Comparison of ENCODE assay signal across 8 cellular contexts in the genomic region with DNA sequence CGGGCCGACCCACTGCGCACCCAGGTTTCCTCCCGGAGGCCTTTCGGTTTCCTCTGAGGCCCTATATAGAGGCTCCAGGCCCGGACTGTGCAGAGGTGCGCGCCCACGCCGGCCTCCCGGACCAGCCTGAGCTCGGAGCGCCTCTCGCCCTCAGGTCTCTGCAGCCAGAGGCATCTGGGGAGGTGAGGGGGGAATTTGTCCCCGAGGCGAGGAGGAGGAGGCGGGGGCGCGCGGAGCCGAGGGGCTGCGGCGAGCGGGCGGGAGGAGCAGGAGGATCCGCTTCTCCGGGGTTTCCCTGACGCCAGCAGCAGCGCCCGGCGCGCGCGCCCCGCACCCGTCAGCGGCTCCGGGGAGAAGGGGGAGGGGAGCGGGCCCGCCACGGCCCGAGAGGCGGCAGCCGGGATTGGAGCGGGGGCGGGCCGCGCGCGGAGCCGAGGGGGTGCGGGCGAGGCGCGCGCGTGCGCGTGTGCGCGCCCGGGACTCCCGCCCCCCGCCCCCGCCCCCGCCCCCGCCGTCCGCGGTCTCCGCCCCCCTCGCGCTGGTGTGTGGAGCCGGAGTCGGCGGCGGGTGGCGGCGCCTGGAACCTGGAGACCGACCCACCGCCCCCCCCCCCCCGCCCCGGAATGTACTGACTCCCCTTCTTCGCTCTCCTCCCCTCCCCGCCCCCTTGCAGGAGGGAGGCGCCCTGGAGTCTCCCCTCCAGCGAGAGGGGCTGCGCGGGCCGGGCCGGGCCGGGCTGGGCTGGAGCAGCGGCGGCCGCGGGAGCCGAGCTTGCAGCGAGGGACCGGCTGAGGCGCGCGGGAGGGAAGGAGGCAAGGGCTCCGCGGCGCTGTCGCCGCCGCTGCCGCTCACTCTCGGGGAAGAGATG. TPM values are rescaled to one million over a fixed set of nuclear protein-coding genes. Genes with fewer than 3 reads are reported as not detected.
DNase-seq lines count a peak whose midpoint lies in the region; ATAC-seq, FAIRE-seq and TF ChIP-seq lines count a peak whose summit lies in the region.

A gene with protein sequence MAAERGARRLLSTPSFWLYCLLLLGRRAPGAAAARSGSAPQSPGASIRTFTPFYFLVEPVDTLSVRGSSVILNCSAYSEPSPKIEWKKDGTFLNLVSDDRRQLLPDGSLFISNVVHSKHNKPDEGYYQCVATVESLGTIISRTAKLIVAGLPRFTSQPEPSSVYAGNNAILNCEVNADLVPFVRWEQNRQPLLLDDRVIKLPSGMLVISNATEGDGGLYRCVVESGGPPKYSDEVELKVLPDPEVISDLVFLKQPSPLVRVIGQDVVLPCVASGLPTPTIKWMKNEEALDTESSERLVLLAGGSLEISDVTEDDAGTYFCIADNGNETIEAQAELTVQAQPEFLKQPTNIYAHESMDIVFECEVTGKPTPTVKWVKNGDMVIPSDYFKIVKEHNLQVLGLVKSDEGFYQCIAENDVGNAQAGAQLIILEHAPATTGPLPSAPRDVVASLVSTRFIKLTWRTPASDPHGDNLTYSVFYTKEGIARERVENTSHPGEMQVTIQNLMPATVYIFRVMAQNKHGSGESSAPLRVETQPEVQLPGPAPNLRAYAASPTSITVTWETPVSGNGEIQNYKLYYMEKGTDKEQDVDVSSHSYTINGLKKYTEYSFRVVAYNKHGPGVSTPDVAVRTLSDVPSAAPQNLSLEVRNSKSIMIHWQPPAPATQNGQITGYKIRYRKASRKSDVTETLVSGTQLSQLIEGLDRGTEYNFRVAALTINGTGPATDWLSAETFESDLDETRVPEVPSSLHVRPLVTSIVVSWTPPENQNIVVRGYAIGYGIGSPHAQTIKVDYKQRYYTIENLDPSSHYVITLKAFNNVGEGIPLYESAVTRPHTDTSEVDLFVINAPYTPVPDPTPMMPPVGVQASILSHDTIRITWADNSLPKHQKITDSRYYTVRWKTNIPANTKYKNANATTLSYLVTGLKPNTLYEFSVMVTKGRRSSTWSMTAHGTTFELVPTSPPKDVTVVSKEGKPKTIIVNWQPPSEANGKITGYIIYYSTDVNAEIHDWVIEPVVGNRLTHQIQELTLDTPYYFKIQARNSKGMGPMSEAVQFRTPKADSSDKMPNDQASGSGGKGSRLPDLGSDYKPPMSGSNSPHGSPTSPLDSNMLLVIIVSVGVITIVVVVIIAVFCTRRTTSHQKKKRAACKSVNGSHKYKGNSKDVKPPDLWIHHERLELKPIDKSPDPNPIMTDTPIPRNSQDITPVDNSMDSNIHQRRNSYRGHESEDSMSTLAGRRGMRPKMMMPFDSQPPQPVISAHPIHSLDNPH (N-terminal part only) (plus strand): TSS at position 653 of the 868 bp plus-strand sequence. CDS start 213 bp downstream, at position 866.

- intact Hi-C loops in OCI-LY7 (cut with micrococcal nuclease; ENCODE audit: unreplicated experiment) (loop anchor here (5.0 kb wide), 1 partner anchor 270 kb away; a partner anchor contains a TSS), mucosa of descending colon (cut with DNase I, micrococcal nuclease) (no loop called here)

- H3K27me3 Mint-ChIP-seq in activated T-cell treated with anti-CD3 and anti-CD28 coated beads, Interleukin-2, amount 50 U/mL, for 4 hours (ENCODE audit: low read depth) = peaks cover 5% of the 10 kb centered on the region

- ATAC-seq in GM19452 (IDR thresholded peaks at IDR 0.05; ENCODE audit: unreplicated experiment) (peak; percentile 55), mucosa of descending colon (peak; percentile 84)
- ATAC-seq in activated T-cell treated with anti-CD3 and anti-CD28 coated beads, Interleukin-2, amount 50 U/mL, for 4 hours = peak; percentile 76 to 82

- no peaks in the 10 kb centered on the region for H3K36me3 Mint-ChIP-seq in activated T-cell treated with anti-CD3 and anti-CD28 coated beads, Interleukin-2, amount 50 U/mL, for 4 hours (ENCODE audit: insufficient read depth)

- DNase-seq in Ammon's horn (ENCODE audit: low spot score) (peak; percentile 90), HTR-8/SVneo (ENCODE audit: insufficient read length, low spot score) (peak; percentile 91), OCI-LY7 (ENCODE audit: low spot score) (peak; percentile 73), erythroblast (lab: John Stamatoyannopoulos, UW) (peak; percentile 55 to 60), mucosa of descending colon (peak; percentile 89 to 94 (median 90))
- peak; percentile 75 for DNase-seq in activated T-cell treated with anti-CD3 and anti-CD28 coated beads, Interleukin-2, amount 50 U/mL, for 4 hours
- DNase-seq in stimulated activated CD8-positive, alpha-beta memory T cell treated with anti-CD3 and anti-CD28 coated beads, Interleukin-2, amount 100 ng/mL, for 48 hours (ENCODE audit: low read depth in 2 of 2) = peak; percentile 47 to 61

- H3K9me2 ChIP-seq in OCI-LY7 (ENCODE audit: insufficient read depth, low read length) = no peaks in the 10 kb centered on the region

- no peak for TF ChIP-seq POLR2A in erythroblast (IDR thresholded peaks at IDR 0.05; ENCODE audit: low read length)

- peaks cover 14% of the 10 kb centered on the region for H3K4me1 ChIP-seq in OCI-LY7 (ENCODE audit: insufficient read depth, low read length, poor library complexity, severe bottlenecking)
- H3K4me1 ChIP-seq in mucosa of descending colon (ENCODE audit: low read depth) = peaks cover 23% of the 10 kb centered on the region

- peak within 1 kb of the TSS; percentile 84 for H3K4me2 ChIP-seq in OCI-LY7 (ENCODE audit: low read length)

- peak; percentile 92 for FAIRE-seq in HTR-8/SVneo (lab: Jason Lieb, UNC)

- no peaks in the 10 kb centered on the region for H3K36me3 ChIP-seq in OCI-LY7 (ENCODE audit: insufficient read depth, low read length)
- H3K36me3 ChIP-seq in mucosa of descending colon (ENCODE audit: low read depth) = no peaks in the 10 kb centered on the region

- H3K79me2 ChIP-seq in OCI-LY7 (ENCODE audit: insufficient read depth, low read depth, low read length) = no peaks in the 10 kb centered on the region

- no peak within 1 kb of the TSS for H3K27ac ChIP-seq in OCI-LY7 (ENCODE audit: low read depth, low read length, poor library complexity, severe bottlenecking)

- H4K20me1 ChIP-seq in OCI-LY7 (ENCODE audit: insufficient read depth, low read length) = no peaks in the 10 kb centered on the region

- no peaks in the 10 kb centered on the region for H3K9me3 ChIP-seq in OCI-LY7 (ENCODE audit: low read length)
- H3K9me3 ChIP-seq in mucosa of descending colon = no peaks in the 10 kb centered on the region

- peak within 1 kb of the TSS; percentile 81 for H3K4me3 Mint-ChIP-seq in activated T-cell treated with anti-CD3 and anti-CD28 coated beads, Interleukin-2, amount 50 U/mL, for 4 hours

- H3K4me3 ChIP-seq in OCI-LY7 (ENCODE audit: low read depth, low read length, poor library complexity, severe bottlenecking) (peak within 1 kb of the TSS; percentile 76), mucosa of descending colon (peak within 1 kb of the TSS; percentile 67)

- POLR2A ChIA-PET in OCI-LY7 (lab: Charles Lee) = no interaction called here

- CTCF ChIA-PET in OCI-LY7 (lab: Charles Lee; ENCODE audit: unreplicated experiment) = no interaction called here

- no peak for TF ChIP-seq CTCF in OCI-LY7 (conservative IDR thresholded peaks at IDR 0.05; ENCODE audit: low read length)
- no peak for TF ChIP-seq CTCF in mucosa of descending colon (IDR thresholded peaks at IDR 0.05)

- no peaks in the 10 kb centered on the region for H3K9me3 Mint-ChIP-seq in activated T-cell treated with anti-CD3 and anti-CD28 coated beads, Interleukin-2, amount 50 U/mL, for 4 hours

- H3K4me1 Mint-ChIP-seq in activated T-cell treated with anti-CD3 and anti-CD28 coated beads, Interleukin-2, amount 50 U/mL, for 4 hours (ENCODE audit: low read depth) = peaks cover 9% of the 10 kb centered on the region

- peak within 1 kb of the TSS; percentile 78 for H2AFZ ChIP-seq in OCI-LY7 (ENCODE audit: low read length)

- no TSS peak for BruUV-seq in OCI-LY7 (replicated peaks; lab: Mats Ljungman, UMichigan)

RNA-seq across cellular contexts. Expression of the gene that starts here (rescaled TPM):
- total RNA-seq in OCI-LY7 (2014; rRNA removed; shearing (Covaris generic)) = 2.1 and 3.0 TPM in 2 replicates
- total RNA-seq in OCI-LY7 (2022) (3.0 and 3.7 TPM in 2 replicates), mucosa of descending colon (100 to 1,000 TPM; 106 to 188 (median 166) TPM)
- total RNA-seq in activated T-cell treated with anti-CD3 and anti-CD28 coated beads, Interleukin-2, amount 50 U/mL, for 4 hours = 1 to 10 TPM; 4.7 to 5.2 (median 4.9) TPM

Comparison
In these comparisons a context has a peak if more than half of its experiments do, and no peak if none do; other contexts are left out.
1. RNA of the gene that starts here (total RNA-seq): 106 to 188 TPM in mucosa of descending colon; 4.7 to 5.2 TPM in activated T-cell treated with anti-CD3 and anti-CD28 coated beads, Interleukin-2, amount 50 U/mL, for 4 hours and 2.1 to 3.7 TPM in OCI-LY7; every median in the first group is over 10 times any median in the second.
2. Peak in every context shown above with its lines, with median percentiles within 50 percentile points of each other: DNase-seq and ATAC-seq.